ENCODE assay signal across 1 cellular context in genomic region chr6:89433637-89434499, GRCh38.
TF ChIP-seq lines count a peak whose summit lies in the region.

No MANE protein-coding gene starts in this region.

TF ChIP-seq in GM12878, 131 proteins besides CTCF, POLR2A, EP300 and RAD21:
- TF ChIP-seq ZNF687 (IDR thresholded peaks at IDR 0.05) (no peak), RAD51 (IDR thresholded peaks at IDR 0.05) (peak; percentile 87), SMARCA5 (IDR thresholded peaks at IDR 0.05) (no peak), TCF3 (IDR thresholded peaks at IDR 0.05; ENCODE audit: borderline replicate concordance, insufficient read depth, low read depth, low read length) (no peak), ZNF217 (IDR thresholded peaks at IDR 0.05) (no peak), ZBTB11 (CRISPR knock-in tag; IDR thresholded peaks at IDR 0.05) (peak; percentile 49; the same call in 1 of the 2 replicates), TCF12 (IDR thresholded peaks at IDR 0.05; ENCODE audit: low read depth, low read length) (no peak), CEBPB (IDR thresholded peaks at IDR 0.05; ENCODE audit: borderline replicate concordance in 1 of 2, low read depth in 2 of 2, low read length in 2 of 2) (no peak), ZNF274 (IDR thresholded peaks at IDR 0.05; ENCODE audit: insufficient read depth, insufficient read length) (no peak), CHD1 (IDR thresholded peaks at IDR 0.05; ENCODE audit: low read depth, low read length) (no peak), MAX (IDR thresholded peaks at IDR 0.05; ENCODE audit: low read depth, low read length) (peak; percentile 64), TBL1XR1 (IDR thresholded peaks at IDR 0.05; ENCODE audit: low read depth, low read length) (no peak), SREBF2 (IDR thresholded peaks at IDR 0.05; ENCODE audit: low read length) (no peak), BMI1 (IDR thresholded peaks at IDR 0.05; ENCODE audit: borderline replicate concordance) (no peak), BRCA1 (IDR thresholded peaks at IDR 0.05; ENCODE audit: low read depth, low read length) (no peak), USF1 (IDR thresholded peaks at IDR 0.05; ENCODE audit: borderline replicate concordance, extremely low read length, insufficient read depth, low read depth, low read length) (peak; percentile 67), STAT1 (conservative IDR thresholded peaks at IDR 0.05) (no peak), MTA2 (IDR thresholded peaks at IDR 0.05; ENCODE audit: low read depth) (no peak), HDGF (IDR thresholded peaks at IDR 0.05) (no peak), USF2 (IDR thresholded peaks at IDR 0.05; ENCODE audit: borderline replicate concordance, low read depth, low read length) (peak; percentile 50; the same call in 1 of the 2 replicates), TARDBP (IDR thresholded peaks at IDR 0.05; ENCODE audit: borderline replicate concordance) (no peak), SIN3A (IDR thresholded peaks at IDR 0.05; ENCODE audit: low read depth, low read length) (no peak), CREB1 (IDR thresholded peaks at IDR 0.05; ENCODE audit: low read depth) (no peak), SPI1 (IDR thresholded peaks at IDR 0.05; ENCODE audit: borderline replicate concordance, insufficient read depth, low read depth, low read length) (peak; percentile 54; the same call in 1 of the 2 replicates), GABPA (IDR thresholded peaks at IDR 0.05; ENCODE audit: low read depth) (peak; percentile 81), CBX3 (IDR thresholded peaks at IDR 0.05; ENCODE audit: borderline replicate concordance, low read depth) (no peak), ATF3 (IDR thresholded peaks at IDR 0.05; ENCODE audit: borderline replicate concordance, extremely low read depth, low read depth, low read length) (0 out of 2 replicates have a peak, but pooled peaks have one; percentile 44), LARP7 (IDR thresholded peaks at IDR 0.05) (no peak), ESRRA (IDR thresholded peaks at IDR 0.05; ENCODE audit: low read length) (no peak), YBX1 (IDR thresholded peaks at IDR 0.05) (no peak), RUNX3 (IDR thresholded peaks at IDR 0.05; ENCODE audit: low read length) (0 out of 2 replicates have a peak, but pooled peaks have one; percentile 4)
- TF ChIP-seq, protein P1, sequence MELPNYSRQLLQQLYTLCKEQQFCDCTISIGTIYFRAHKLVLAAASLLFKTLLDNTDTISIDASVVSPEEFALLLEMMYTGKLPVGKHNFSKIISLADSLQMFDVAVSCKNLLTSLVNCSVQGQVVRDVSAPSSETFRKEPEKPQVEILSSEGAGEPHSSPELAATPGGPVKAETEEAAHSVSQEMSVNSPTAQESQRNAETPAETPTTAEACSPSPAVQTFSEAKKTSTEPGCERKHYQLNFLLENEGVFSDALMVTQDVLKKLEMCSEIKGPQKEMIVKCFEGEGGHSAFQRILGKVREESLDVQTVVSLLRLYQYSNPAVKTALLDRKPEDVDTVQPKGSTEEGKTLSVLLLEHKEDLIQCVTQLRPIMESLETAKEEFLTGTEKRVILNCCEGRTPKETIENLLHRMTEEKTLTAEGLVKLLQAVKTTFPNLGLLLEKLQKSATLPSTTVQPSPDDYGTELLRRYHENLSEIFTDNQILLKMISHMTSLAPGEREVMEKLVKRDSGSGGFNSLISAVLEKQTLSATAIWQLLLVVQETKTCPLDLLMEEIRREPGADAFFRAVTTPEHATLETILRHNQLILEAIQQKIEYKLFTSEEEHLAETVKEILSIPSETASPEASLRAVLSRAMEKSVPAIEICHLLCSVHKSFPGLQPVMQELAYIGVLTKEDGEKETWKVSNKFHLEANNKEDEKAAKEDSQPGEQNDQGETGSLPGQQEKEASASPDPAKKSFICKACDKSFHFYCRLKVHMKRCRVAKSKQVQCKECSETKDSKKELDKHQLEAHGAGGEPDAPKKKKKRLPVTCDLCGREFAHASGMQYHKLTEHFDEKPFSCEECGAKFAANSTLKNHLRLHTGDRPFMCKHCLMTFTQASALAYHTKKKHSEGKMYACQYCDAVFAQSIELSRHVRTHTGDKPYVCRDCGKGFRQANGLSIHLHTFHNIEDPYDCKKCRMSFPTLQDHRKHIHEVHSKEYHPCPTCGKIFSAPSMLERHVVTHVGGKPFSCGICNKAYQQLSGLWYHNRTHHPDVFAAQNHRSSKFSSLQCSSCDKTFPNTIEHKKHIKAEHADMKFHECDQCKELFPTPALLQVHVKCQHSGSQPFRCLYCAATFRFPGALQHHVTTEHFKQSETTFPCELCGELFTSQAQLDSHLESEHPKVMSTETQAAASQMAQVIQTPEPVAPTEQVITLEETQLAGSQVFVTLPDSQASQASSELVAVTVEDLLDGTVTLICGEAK (IDR thresholded peaks at IDR 0.05; ENCODE audit: borderline replicate concordance) = peak; percentile 79
- TF ChIP-seq, protein P2, sequence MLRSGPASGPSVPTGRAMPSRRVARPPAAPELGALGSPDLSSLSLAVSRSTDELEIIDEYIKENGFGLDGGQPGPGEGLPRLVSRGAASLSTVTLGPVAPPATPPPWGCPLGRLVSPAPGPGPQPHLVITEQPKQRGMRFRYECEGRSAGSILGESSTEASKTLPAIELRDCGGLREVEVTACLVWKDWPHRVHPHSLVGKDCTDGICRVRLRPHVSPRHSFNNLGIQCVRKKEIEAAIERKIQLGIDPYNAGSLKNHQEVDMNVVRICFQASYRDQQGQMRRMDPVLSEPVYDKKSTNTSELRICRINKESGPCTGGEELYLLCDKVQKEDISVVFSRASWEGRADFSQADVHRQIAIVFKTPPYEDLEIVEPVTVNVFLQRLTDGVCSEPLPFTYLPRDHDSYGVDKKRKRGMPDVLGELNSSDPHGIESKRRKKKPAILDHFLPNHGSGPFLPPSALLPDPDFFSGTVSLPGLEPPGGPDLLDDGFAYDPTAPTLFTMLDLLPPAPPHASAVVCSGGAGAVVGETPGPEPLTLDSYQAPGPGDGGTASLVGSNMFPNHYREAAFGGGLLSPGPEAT (IDR thresholded peaks at IDR 0.05; ENCODE audit: low read depth) = no peak
- TF ChIP-seq, protein P3, sequence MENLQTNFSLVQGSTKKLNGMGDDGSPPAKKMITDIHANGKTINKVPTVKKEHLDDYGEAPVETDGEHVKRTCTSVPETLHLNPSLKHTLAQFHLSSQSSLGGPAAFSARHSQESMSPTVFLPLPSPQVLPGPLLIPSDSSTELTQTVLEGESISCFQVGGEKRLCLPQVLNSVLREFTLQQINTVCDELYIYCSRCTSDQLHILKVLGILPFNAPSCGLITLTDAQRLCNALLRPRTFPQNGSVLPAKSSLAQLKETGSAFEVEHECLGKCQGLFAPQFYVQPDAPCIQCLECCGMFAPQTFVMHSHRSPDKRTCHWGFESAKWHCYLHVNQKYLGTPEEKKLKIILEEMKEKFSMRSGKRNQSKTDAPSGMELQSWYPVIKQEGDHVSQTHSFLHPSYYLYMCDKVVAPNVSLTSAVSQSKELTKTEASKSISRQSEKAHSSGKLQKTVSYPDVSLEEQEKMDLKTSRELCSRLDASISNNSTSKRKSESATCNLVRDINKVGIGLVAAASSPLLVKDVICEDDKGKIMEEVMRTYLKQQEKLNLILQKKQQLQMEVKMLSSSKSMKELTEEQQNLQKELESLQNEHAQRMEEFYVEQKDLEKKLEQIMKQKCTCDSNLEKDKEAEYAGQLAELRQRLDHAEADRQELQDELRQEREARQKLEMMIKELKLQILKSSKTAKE (IDR thresholded peaks at IDR 0.05; ENCODE audit: low read depth, poor library complexity, severe bottlenecking) = no peak
- TF ChIP-seq, protein P4, sequence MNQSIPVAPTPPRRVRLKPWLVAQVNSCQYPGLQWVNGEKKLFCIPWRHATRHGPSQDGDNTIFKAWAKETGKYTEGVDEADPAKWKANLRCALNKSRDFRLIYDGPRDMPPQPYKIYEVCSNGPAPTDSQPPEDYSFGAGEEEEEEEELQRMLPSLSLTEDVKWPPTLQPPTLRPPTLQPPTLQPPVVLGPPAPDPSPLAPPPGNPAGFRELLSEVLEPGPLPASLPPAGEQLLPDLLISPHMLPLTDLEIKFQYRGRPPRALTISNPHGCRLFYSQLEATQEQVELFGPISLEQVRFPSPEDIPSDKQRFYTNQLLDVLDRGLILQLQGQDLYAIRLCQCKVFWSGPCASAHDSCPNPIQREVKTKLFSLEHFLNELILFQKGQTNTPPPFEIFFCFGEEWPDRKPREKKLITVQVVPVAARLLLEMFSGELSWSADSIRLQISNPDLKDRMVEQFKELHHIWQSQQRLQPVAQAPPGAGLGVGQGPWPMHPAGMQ (IDR thresholded peaks at IDR 0.05; ENCODE audit: borderline replicate concordance) = no peak
TF ChIP-seq in GM12878: peak in this region for 10.
